ENCODE assay signal across 1 cellular context in the genomic region with DNA sequence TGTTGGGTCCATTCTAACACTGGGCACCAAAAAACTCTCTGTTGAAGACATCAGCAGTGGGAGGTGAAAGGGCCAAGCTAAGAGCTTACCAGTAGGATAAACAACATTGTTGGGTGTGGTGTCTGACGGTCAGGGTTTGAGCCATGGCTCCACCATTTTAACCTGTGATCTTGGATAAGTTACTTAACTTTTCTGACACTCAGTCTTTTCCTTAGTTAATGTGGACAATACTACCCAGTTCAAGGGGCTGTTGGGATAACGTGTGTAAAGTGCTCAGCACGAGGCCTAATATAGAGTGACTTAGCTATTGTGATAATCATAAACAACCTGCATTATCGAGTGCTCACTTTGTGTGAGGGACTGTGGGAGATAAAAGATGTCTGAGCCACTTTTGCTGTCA.
TF ChIP-seq lines count a peak whose summit lies in the region.

No MANE protein-coding gene starts in this region.

TF ChIP-seq in K562, 482 proteins besides CTCF, POLR2A, EP300 and RAD21:
- TF ChIP-seq CBFB (CRISPR knock-in tag; IDR thresholded peaks at IDR 0.05) (no peak), POLR2G (IDR thresholded peaks at IDR 0.05; ENCODE audit: low read depth, low read length) (no peak), ZKSCAN1 (IDR thresholded peaks at IDR 0.05; ENCODE audit: low read depth, low read length) (no peak), ETV1 (tag; conservative IDR thresholded peaks at IDR 0.05; ENCODE audit: low read depth) (peak; percentile 19; the same call in 1 of the 2 replicates), ZNF766 (CRISPR knock-in tag; conservative IDR thresholded peaks at IDR 0.05) (0 out of 2 replicates have a peak, but pooled peaks have one; percentile 21), SMAD4 (CRISPR knock-in tag; conservative IDR thresholded peaks at IDR 0.05) (peak; percentile 34; the same call in 1 of the 2 replicates), CCNT2 (IDR thresholded peaks at IDR 0.05; ENCODE audit: borderline replicate concordance, extremely low read depth, insufficient read length, low read depth, low read length) (no peak), PTTG1 (tag; IDR thresholded peaks at IDR 0.05; ENCODE audit: low read depth) (peak; percentile 42; the same call in 1 of the 2 replicates), CXXC5 (CRISPR knock-in tag; IDR thresholded peaks at IDR 0.05) (peak; percentile 54), NR2C1 (IDR thresholded peaks at IDR 0.05) (no peak), NR2C1 (tag; IDR thresholded peaks at IDR 0.05) (peak; percentile 71), HSF4 (CRISPR knock-in tag; IDR thresholded peaks at IDR 0.05; ENCODE audit: borderline replicate concordance) (peak; percentile 63; the same call in 1 of the 2 replicates), ARID1B (IDR thresholded peaks at IDR 0.05) (0 out of 2 replicates have a peak, but pooled peaks have one; percentile 7), MECOM (CRISPR knock-in tag; IDR thresholded peaks at IDR 0.05) (peak; percentile 69), IFI16 (CRISPR knock-in tag; IDR thresholded peaks at IDR 0.05) (0 out of 2 replicates have a peak, but pooled peaks have one; percentile 68), ZNF445 (CRISPR knock-in tag; IDR thresholded peaks at IDR 0.05; ENCODE audit: low read depth) (no peak), ZNF668 (CRISPR knock-in tag; IDR thresholded peaks at IDR 0.05) (0 out of 2 replicates have a peak, but pooled peaks have one; percentile 54), PTRF (tag; IDR thresholded peaks at IDR 0.05) (peak; percentile 42; the same call in 1 of the 2 replicates), DMBX1 (CRISPR knock-in tag; IDR thresholded peaks at IDR 0.05; ENCODE audit: borderline replicate concordance) (peak; percentile 82), POLR3A (IDR thresholded peaks at IDR 0.05; ENCODE audit: borderline replicate concordance, extremely low read depth, insufficient read depth, insufficient read length) (no peak), GTF2A2 (tag; IDR thresholded peaks at IDR 0.05) (0 out of 2 replicates have a peak, but pooled peaks have one; percentile 50)
- TF ChIP-seq, protein P1, sequence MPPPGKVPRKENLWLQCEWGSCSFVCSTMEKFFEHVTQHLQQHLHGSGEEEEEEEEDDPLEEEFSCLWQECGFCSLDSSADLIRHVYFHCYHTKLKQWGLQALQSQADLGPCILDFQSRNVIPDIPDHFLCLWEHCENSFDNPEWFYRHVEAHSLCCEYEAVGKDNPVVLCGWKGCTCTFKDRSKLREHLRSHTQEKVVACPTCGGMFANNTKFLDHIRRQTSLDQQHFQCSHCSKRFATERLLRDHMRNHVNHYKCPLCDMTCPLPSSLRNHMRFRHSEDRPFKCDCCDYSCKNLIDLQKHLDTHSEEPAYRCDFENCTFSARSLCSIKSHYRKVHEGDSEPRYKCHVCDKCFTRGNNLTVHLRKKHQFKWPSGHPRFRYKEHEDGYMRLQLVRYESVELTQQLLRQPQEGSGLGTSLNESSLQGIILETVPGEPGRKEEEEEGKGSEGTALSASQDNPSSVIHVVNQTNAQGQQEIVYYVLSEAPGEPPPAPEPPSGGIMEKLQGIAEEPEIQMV (tag; conservative IDR thresholded peaks at IDR 0.05; ENCODE audit: low read depth): peak; percentile 49; the same call in 1 of the 2 replicates
- TF ChIP-seq, protein P2, sequence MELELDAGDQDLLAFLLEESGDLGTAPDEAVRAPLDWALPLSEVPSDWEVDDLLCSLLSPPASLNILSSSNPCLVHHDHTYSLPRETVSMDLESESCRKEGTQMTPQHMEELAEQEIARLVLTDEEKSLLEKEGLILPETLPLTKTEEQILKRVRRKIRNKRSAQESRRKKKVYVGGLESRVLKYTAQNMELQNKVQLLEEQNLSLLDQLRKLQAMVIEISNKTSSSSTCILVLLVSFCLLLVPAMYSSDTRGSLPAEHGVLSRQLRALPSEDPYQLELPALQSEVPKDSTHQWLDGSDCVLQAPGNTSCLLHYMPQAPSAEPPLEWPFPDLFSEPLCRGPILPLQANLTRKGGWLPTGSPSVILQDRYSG (tag; conservative IDR thresholded peaks at IDR 0.05; ENCODE audit: low read depth): 0 out of 2 replicates have a peak, but pooled peaks have one; percentile 21
- TF ChIP-seq, protein P3, sequence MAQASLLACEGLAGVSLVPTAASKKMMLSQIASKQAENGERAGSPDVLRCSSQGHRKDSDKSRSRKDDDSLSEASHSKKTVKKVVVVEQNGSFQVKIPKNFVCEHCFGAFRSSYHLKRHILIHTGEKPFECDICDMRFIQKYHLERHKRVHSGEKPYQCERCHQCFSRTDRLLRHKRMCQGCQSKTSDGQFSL (CRISPR knock-in tag; IDR thresholded peaks at IDR 0.05): no peak
- TF ChIP-seq, protein P3 (tag; IDR thresholded peaks at IDR 0.05): peak in 1 of 2 experiments; percentile 38; a peak in 1 of 4 replicates
- TF ChIP-seq, protein P4, sequence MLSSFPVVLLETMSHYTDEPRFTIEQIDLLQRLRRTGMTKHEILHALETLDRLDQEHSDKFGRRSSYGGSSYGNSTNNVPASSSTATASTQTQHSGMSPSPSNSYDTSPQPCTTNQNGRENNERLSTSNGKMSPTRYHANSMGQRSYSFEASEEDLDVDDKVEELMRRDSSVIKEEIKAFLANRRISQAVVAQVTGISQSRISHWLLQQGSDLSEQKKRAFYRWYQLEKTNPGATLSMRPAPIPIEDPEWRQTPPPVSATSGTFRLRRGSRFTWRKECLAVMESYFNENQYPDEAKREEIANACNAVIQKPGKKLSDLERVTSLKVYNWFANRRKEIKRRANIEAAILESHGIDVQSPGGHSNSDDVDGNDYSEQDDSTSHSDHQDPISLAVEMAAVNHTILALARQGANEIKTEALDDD (IDR thresholded peaks at IDR 0.05): peak; percentile 27; the same call in 1 of the 2 replicates
- TF ChIP-seq, protein P5, sequence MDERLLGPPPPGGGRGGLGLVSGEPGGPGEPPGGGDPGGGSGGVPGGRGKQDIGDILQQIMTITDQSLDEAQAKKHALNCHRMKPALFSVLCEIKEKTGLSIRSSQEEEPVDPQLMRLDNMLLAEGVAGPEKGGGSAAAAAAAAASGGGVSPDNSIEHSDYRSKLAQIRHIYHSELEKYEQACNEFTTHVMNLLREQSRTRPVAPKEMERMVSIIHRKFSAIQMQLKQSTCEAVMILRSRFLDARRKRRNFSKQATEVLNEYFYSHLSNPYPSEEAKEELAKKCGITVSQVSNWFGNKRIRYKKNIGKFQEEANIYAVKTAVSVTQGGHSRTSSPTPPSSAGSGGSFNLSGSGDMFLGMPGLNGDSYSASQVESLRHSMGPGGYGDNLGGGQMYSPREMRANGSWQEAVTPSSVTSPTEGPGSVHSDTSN (CRISPR knock-in tag; IDR thresholded peaks at IDR 0.05; ENCODE audit: low read depth): no peak
- TF ChIP-seq, protein P5 (tag; conservative IDR thresholded peaks at IDR 0.05; ENCODE audit: low read depth): 0 out of 2 replicates have a peak, but pooled peaks have one; percentile 9
- TF ChIP-seq, protein P6, sequence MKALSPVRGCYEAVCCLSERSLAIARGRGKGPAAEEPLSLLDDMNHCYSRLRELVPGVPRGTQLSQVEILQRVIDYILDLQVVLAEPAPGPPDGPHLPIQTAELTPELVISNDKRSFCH (CRISPR knock-in tag; IDR thresholded peaks at IDR 0.05): no peak
- TF ChIP-seq, protein P6 (tag; IDR thresholded peaks at IDR 0.05): 0 out of 2 replicates have a peak, but pooled peaks have one; percentile 22
- TF ChIP-seq, protein P7, sequence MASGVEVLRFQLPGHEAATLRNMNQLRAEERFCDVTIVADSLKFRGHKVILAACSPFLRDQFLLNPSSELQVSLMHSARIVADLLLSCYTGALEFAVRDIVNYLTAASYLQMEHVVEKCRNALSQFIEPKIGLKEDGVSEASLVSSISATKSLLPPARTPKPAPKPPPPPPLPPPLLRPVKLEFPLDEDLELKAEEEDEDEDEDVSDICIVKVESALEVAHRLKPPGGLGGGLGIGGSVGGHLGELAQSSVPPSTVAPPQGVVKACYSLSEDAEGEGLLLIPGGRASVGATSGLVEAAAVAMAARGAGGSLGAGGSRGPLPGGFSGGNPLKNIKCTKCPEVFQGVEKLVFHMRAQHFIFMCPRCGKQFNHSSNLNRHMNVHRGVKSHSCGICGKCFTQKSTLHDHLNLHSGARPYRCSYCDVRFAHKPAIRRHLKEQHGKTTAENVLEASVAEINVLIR (CRISPR knock-in tag; IDR thresholded peaks at IDR 0.05): 0 out of 2 replicates have a peak, but pooled peaks have one; percentile 24
- TF ChIP-seq, protein P8, sequence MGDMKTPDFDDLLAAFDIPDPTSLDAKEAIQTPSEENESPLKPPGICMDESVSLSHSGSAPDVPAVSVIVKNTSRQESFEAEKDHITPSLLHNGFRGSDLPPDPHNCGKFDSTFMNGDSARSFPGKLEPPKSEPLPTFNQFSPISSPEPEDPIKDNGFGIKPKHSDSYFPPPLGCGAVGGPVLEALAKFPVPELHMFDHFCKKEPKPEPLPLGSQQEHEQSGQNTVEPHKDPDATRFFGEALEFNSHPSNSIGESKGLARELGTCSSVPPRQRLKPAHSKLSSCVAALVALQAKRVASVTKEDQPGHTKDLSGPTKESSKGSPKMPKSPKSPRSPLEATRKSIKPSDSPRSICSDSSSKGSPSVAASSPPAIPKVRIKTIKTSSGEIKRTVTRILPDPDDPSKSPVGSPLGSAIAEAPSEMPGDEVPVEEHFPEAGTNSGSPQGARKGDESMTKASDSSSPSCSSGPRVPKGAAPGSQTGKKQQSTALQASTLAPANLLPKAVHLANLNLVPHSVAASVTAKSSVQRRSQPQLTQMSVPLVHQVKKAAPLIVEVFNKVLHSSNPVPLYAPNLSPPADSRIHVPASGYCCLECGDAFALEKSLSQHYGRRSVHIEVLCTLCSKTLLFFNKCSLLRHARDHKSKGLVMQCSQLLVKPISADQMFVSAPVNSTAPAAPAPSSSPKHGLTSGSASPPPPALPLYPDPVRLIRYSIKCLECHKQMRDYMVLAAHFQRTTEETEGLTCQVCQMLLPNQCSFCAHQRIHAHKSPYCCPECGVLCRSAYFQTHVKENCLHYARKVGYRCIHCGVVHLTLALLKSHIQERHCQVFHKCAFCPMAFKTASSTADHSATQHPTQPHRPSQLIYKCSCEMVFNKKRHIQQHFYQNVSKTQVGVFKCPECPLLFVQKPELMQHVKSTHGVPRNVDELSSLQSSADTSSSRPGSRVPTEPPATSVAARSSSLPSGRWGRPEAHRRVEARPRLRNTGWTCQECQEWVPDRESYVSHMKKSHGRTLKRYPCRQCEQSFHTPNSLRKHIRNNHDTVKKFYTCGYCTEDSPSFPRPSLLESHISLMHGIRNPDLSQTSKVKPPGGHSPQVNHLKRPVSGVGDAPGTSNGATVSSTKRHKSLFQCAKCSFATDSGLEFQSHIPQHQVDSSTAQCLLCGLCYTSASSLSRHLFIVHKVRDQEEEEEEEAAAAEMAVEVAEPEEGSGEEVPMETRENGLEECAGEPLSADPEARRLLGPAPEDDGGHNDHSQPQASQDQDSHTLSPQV (IDR thresholded peaks at IDR 0.05): peak; percentile 95
- TF ChIP-seq, protein P9, sequence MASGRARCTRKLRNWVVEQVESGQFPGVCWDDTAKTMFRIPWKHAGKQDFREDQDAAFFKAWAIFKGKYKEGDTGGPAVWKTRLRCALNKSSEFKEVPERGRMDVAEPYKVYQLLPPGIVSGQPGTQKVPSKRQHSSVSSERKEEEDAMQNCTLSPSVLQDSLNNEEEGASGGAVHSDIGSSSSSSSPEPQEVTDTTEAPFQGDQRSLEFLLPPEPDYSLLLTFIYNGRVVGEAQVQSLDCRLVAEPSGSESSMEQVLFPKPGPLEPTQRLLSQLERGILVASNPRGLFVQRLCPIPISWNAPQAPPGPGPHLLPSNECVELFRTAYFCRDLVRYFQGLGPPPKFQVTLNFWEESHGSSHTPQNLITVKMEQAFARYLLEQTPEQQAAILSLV (tag; IDR thresholded peaks at IDR 0.05): peak; percentile 70; the same call in 1 of the 2 replicates
- TF ChIP-seq, protein P10, sequence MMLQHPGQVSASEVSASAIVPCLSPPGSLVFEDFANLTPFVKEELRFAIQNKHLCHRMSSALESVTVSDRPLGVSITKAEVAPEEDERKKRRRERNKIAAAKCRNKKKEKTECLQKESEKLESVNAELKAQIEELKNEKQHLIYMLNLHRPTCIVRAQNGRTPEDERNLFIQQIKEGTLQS (IDR thresholded peaks at IDR 0.05): no peak; the same call in 1 of the 2 replicates
- TF ChIP-seq, protein P10 (CRISPR knock-in tag; conservative IDR thresholded peaks at IDR 0.05): no peak
TF ChIP-seq in K562: peak in this region for 23.
